Comparison of ENCODE assay signal across 26 cellular contexts in genomic region chr3:148629006-148629405, GRCh38.
"Had no signal": no experiment of that assay in that cellular context is flagged by ENCODE, and none has a peak within 500 bp of the region (broad histone marks: within the 10 kb centered on the region; RNA-seq: fewer than 3 reads in every experiment).

No MANE protein-coding gene starts in this region.

- H3K27ac ChIP-seq: stomach, suprapubic skin, testis, thoracic aorta, thyroid gland, tibial artery, tibial nerve, transverse colon, upper lobe of left lung, upper lobe of right lung, uterus, vagina had no signal

- FAIRE-seq: urothelium cell line had no signal

- H3K4me1 ChIP-seq: stomach, suprapubic skin, testis, thyroid gland, tibial nerve, upper lobe of left lung, upper lobe of right lung, uterus, vagina had no signal

- H3K9me3 ChIP-seq: suprapubic skin, testis, thoracic aorta, thyroid gland, tibial artery, transverse colon, upper lobe of right lung, uterus, vagina had no signal

- H3K27me3 ChIP-seq: stomach, suprapubic skin, testis, thyroid gland, tibial artery, tibial nerve, transverse colon, upper lobe of left lung, upper lobe of right lung, uterus, vagina had no signal

- ATAC-seq: stimulated activated effector memory CD8-positive, alpha-beta T cell treated with anti-CD3 and anti-CD28 coated beads, Interleukin-12 subunit alpha, Interleukin-12 subunit beta, amount 100 ng/mL, for 72 hours; stimulated activated memory B cell treated with anti-CD40 and anti-IgM and Interleukin-4, amounts not matched to agents 10 μg/mL and 1 μg/mL and 100 μg/mL, for 72 hours; stimulated activated naive B cell treated with anti-CD40 and anti-IgM and Interleukin-4, amounts not matched to agents 10 μg/mL and 1 μg/mL and 100 μg/mL, for 72 hours; stimulated activated naive CD8-positive, alpha-beta T cell treated with anti-CD3 and anti-CD28 coated beads, Interleukin-15, amount 100 ng/mL, for 72 hours; stimulated activated naive CD8-positive, alpha-beta T cell treated with anti-CD3 and anti-CD28 coated beads, Interleukin-15, Interleukin-2, amounts not matched to agents 100 U/mL and 50 U/mL, for 24 hours; upper lobe of right lung had no signal

- DNase-seq: stimulated activated CD4-positive, alpha-beta T cell treated with anti-CD3 and anti-CD28 coated beads, Interleukin-2, amount 100 ng/mL, for 48 hours; stimulated activated CD4-positive, alpha-beta T cell treated with anti-CD3 and anti-CD28 coated beads, Interleukin-4, amount 100 ng/mL, for 1 hour; stimulated activated CD4-positive, alpha-beta T cell treated with anti-CD3 and anti-CD28 coated beads, Interleukin-4, amount 100 ng/mL, for 24 hours; stimulated activated CD4-positive, alpha-beta T cell treated with anti-CD3 and anti-CD28 coated beads, Interleukin-4, amount 100 ng/mL, for 4 hours; stimulated activated CD8-positive, alpha-beta memory T cell treated with anti-CD3 and anti-CD28 coated beads, Interleukin-4, amount 100 ng/mL, for 48 hours; stimulated activated naive B cell treated with anti-CD40 and anti-IgM and Interleukin-4, amounts not matched to agents 10 μg/mL and 1 μg/mL and 100 μg/mL, for 72 hours; stimulated activated naive CD4-positive, alpha-beta T cell; stimulated activated naive CD8-positive, alpha-beta T cell treated with anti-CD3 and anti-CD28 coated beads, Interleukin-15, amount 100 ng/mL, for 72 hours; stimulated activated naive CD8-positive, alpha-beta T cell treated with anti-CD3 and anti-CD28 coated beads, Interleukin-15, Interleukin-2, amounts not matched to agents 100 U/mL and 50 U/mL, for 24 hours; stomach; substantia nigra; testis; thyroid gland; tibial artery; transverse colon; trophoblast cell; upper lobe of left lung; upper lobe of right lung; uterus had no signal

- H3K4me3 ChIP-seq: stomach, suprapubic skin, testis, thoracic aorta, thyroid gland, tibial artery, tibial nerve, transverse colon, upper lobe of left lung, upper lobe of right lung, uterus, vagina had no signal

- H3K36me3 ChIP-seq: stomach, suprapubic skin, thoracic aorta, thyroid gland, tibial artery, tibial nerve, transverse colon, upper lobe of left lung, upper lobe of right lung, uterus, vagina had no signal
